Comparison of ENCODE assay signal across 8 cellular contexts in genomic region chr9:120619751-120620655, GRCh38. TPM values are rescaled to one million over a fixed set of nuclear protein-coding genes. Genes with fewer than 3 reads are reported as not detected.
A peak's percentile ranks its signal among the peaks of the same experiment; 100 is the strongest.
DNase-seq lines count a peak whose midpoint lies in the region; ATAC-seq lines count a peak whose summit lies in the region.

No MANE protein-coding gene starts in this region.

- peak; percentile 59 for ATAC-seq in HG03196 (IDR thresholded peaks at IDR 0.05; ENCODE audit: unreplicated experiment)
- ATAC-seq in GM18858 (IDR thresholded peaks at IDR 0.05; ENCODE audit: unreplicated experiment): no peak

- DNase-seq in ELR (ENCODE audit: low read depth) (peak; percentile 78), NCI-H524 treated with DMSO at 0.1 percent for 48 hours (lab: John Stamatoyannopoulos, UW) (peak; percentile 4), dermis microvascular lymphatic vessel endothelial cell (ENCODE audit: low read depth in 2 of 2) (peak; percentile 69 to 77), lung microvascular endothelial cell (ENCODE audit: low read depth in 2 of 2) (peak; percentile 77 to 85)
- peak; percentile 30 to 45 for DNase-seq in activated CD4-positive, alpha-beta T cell treated with anti-CD3 and anti-CD28 coated beads, Interleukin-2, amount 50 U/mL, for 4 hours
- peak; percentile 6 to 27 for DNase-seq in stimulated activated CD8-positive, alpha-beta memory T cell treated with anti-CD3 and anti-CD28 coated beads, Interleukin-15, amount 100 ng/mL, for 4 hours (ENCODE audit: low read depth in 2 of 2)

RNA-seq across cellular contexts. Expression of gene CDK5RAP2, which starts 40.0 kb away (rescaled TPM):
- total RNA-seq in dermis microvascular lymphatic vessel endothelial cell (18.7 and 19.0 TPM in 2 replicates), lung microvascular endothelial cell (13.1 and 15.9 TPM in 2 replicates)

Comparison
In these comparisons a context has a peak if more than half of its experiments do, and no peak if none do; other contexts are left out.
1. DNase-seq: peak in every context shown above with its lines; median percentile 81 in lung microvascular endothelial cell; 78 in ELR; 73 in dermis microvascular lymphatic vessel endothelial cell; 38 in activated CD4-positive, alpha-beta T cell treated with anti-CD3 and anti-CD28 coated beads, Interleukin-2, amount 50 U/mL, for 4 hours; 16 in stimulated activated CD8-positive, alpha-beta memory T cell treated with anti-CD3 and anti-CD28 coated beads, Interleukin-15, amount 100 ng/mL, for 4 hours; 4 in NCI-H524 treated with DMSO at 0.1 percent for 48 hours.